ENCODE assay signal across 8 cellular contexts in the genomic region with DNA sequence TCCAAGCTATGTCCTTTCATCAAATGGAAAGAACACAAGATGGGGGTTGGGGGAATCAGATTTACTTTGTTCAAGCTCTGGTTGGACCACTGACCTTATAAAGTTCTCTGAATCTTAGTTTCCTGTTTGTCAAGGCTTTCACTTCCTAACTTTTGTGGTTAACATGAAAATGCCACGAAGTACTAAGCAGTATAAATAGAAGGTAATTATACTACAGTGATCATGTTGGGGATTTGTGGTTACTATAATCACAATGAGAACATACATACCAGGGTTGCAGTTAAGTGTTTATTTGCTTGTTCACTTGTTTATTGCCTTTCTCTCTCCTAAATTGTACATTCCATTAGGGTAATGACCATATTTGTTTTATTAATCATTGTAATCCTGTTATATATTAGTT. TPM values are rescaled to one million over a fixed set of nuclear protein-coding genes. Genes with fewer than 3 reads are reported as not detected.
A peak's percentile ranks its signal among the peaks of the same experiment; 100 is the strongest.
DNase-seq lines count a peak whose midpoint lies in the region; TF ChIP-seq lines count a peak whose summit lies in the region.

No MANE protein-coding gene starts in this region.

- no peaks in the 10 kb centered on the region for H3K27me3 Mint-ChIP-seq in chondrocyte (ENCODE audit: low read depth)

- DNase-seq in GM12865 (ENCODE audit: low read depth), result peak; percentile 64
- peak; percentile 56 for DNase-seq in HCEC 1CT
- peak; percentile 68 for DNase-seq in M059J (ENCODE audit: low read depth)
- peak; percentile 25 for DNase-seq in fibroblast of pulmonary artery (ENCODE audit: low read depth)
- no peak for DNase-seq in chondrocyte (ENCODE audit: low spot score)
- DNase-seq in activated CD4-positive, CD25-positive, alpha-beta regulatory T cell (lab: John Stamatoyannopoulos, UW), result no peak
- no peak for DNase-seq in superior temporal gyrus (ENCODE audit: extremely low spot score)
- DNase-seq in Ammon's horn (ENCODE audit: low spot score), result no peak

- H3K4me3 ChIP-seq in GM12865 (ENCODE audit: low read depth, low read length) (no peak overlapping the region), fibroblast of pulmonary artery (replicated peaks; ENCODE audit: low read depth, low read length) (no peak overlapping the region)

- TF ChIP-seq CTCF in GM12865 (IDR thresholded peaks at IDR 0.05; ENCODE audit: insufficient read depth, low read depth, low read length, missing control alignments) (no peak), fibroblast of pulmonary artery (IDR thresholded peaks at IDR 0.05; ENCODE audit: low read length, missing control alignments) (no peak), chondrocyte (IDR thresholded peaks at IDR 0.05) (no peak)

- H3K4me3 Mint-ChIP-seq in chondrocyte (ENCODE audit: unreplicated experiment), result no peak overlapping the region

- no peaks in the 10 kb centered on the region for H3K36me3 Mint-ChIP-seq in chondrocyte (ENCODE audit: low read depth)

- H3K27ac Mint-ChIP-seq in chondrocyte (ENCODE audit: unreplicated experiment), result no peak overlapping the region

- H3K4me1 Mint-ChIP-seq in chondrocyte (ENCODE audit: low read depth), result peaks cover 18% of the 10 kb centered on the region

- H3K9me3 Mint-ChIP-seq in chondrocyte (ENCODE audit: low read depth), result no peaks in the 10 kb centered on the region

RNA-seq across cellular contexts. Expression of gene SPRY1, which starts 53.2 kb away (rescaled TPM):
- total RNA-seq in M059J (2014; rRNA removed; shearing (Covaris generic)), result 1.1 and 3.4 TPM in 2 replicates
- total RNA-seq in chondrocyte, result 28.4 to 61.4 TPM (median 54.2 TPM) in 3 replicates

Comparison
In these comparisons a context has a peak if more than half of its experiments do, and no peak if none do; other contexts are left out.
1. DNase-seq: peak in GM12865 (single experiment), HCEC 1CT (single experiment), M059J (single experiment) and fibroblast of pulmonary artery (single experiment); none in chondrocyte (single experiment), activated CD4-positive, CD25-positive, alpha-beta regulatory T cell (0 of 4), superior temporal gyrus (single experiment) and Ammon's horn (single experiment).